Comparison of ENCODE assay signal across 8 cellular contexts in genomic region chr14:38600572-38600971, GRCh38.
DNase-seq lines count a peak whose midpoint lies in the region; ATAC-seq, FAIRE-seq and TF ChIP-seq lines count a peak whose summit lies in the region.
"Not testable (repeated sequence)": the region's sequence is repeated elsewhere in the genome, so short reads cannot be mapped to it uniquely, and the experiment has no call there.

No MANE protein-coding gene starts in this region.

- not testable (repeated sequence) for TF ChIP-seq RAD21 in HepG2 (CRISPR knock-in tag; IDR thresholded peaks at IDR 0.05)

- not testable (repeated sequence) for H3K4me1 ChIP-seq in OCI-LY7 (ENCODE audit: insufficient read depth, low read length, poor library complexity, severe bottlenecking); psoas muscle
- peaks cover 12% of the 10 kb centered on the region for H3K4me1 ChIP-seq in HepG2 (ENCODE audit: insufficient read depth, low read length)

- not testable (repeated sequence) for H3K9me2 ChIP-seq in OCI-LY7 (ENCODE audit: insufficient read depth, low read length)

- not testable (repeated sequence) for H2AFZ ChIP-seq in OCI-LY7 (ENCODE audit: low read length); HepG2 (ENCODE audit: low read length)

- TF ChIP-seq CTCF in AG09309 (IDR thresholded peaks at IDR 0.05; ENCODE audit: control insufficient read depth, insufficient read depth, low read depth, low read length, missing control alignments) (peak; percentile 50), OCI-LY7 (conservative IDR thresholded peaks at IDR 0.05; ENCODE audit: low read length) (peak; percentile 33), fibroblast of mammary gland (conservative IDR thresholded peaks at IDR 0.05; ENCODE audit: control insufficient read depth, insufficient read depth, low read depth, low read length) (peak; percentile 34), HepG2 (CRISPR knock-in tag; IDR thresholded peaks at IDR 0.05) (peak; percentile 62), psoas muscle (IDR thresholded peaks at IDR 0.05) (peak; percentile 25)

- not testable (repeated sequence) for H4K20me1 ChIP-seq in OCI-LY7 (ENCODE audit: insufficient read depth, low read length); HepG2 (ENCODE audit: insufficient read depth, low read length)

- TF ChIP-seq POLR2A in HepG2 (IDR thresholded peaks at IDR 0.05; ENCODE audit: insufficient read depth in 1 of 2, low read depth in 2 of 2, low read length in 2 of 2), result not testable (repeated sequence)

- H3K9ac ChIP-seq in HepG2 (ENCODE audit: insufficient read depth, low read depth, low read length), result not testable (repeated sequence)

- not testable (repeated sequence) for BruUV-seq in OCI-LY7 (replicated peaks; lab: Mats Ljungman, UMichigan); HepG2 (replicated peaks; lab: Mats Ljungman, UMichigan)

- H3K4me3 ChIP-seq in AG09309 (ENCODE audit: control insufficient read depth, low read depth, low read length); OCI-LY7 (ENCODE audit: low read depth, low read length, poor library complexity, severe bottlenecking); fibroblast of mammary gland (ENCODE audit: control insufficient read depth, low read depth, low read length); HepG2 (replicated peaks in 1 of 3; ENCODE audit: insufficient read depth in 1 of 3, low read depth in 2 of 3, low read length in 3 of 3); psoas muscle: not testable (repeated sequence)

- CTCF ChIA-PET in OCI-LY7 (lab: Charles Lee; ENCODE audit: unreplicated experiment), result not testable (repeated sequence)
- CTCF ChIA-PET in HepG2 (lab: Yijun Ruan, JAX; ENCODE audit: low intra/inter-chr PET ratio, low total read pairs), result interaction anchor here (1.2 kb wide), 1 partner anchor 615 kb away, joined by 4 read pairs; no protein-coding TSS in a partner anchor

- not testable (repeated sequence) for H3K9me3 ChIP-seq in OCI-LY7 (ENCODE audit: low read length); HepG2 (ENCODE audit: low read length); psoas muscle

- in situ Hi-C loops in HepG2 (cut with HindIII; ENCODE audit: extremely low pct_ligation_motif_present, low pct_unique_long_range_greater_than_20kb), result loop anchor here (10.0 kb wide), 1 partner anchor 264 kb away; no protein-coding TSS in a partner anchor

- intact Hi-C loops in OCI-LY7 (cut with micrococcal nuclease; ENCODE audit: unreplicated experiment); psoas muscle (cut with DNase I): not testable (repeated sequence)
- intact Hi-C loops in HepG2 (cut with micrococcal nuclease; ENCODE audit: unreplicated experiment), result loop anchor here (1.0 kb wide), 1 partner anchor 352 kb away; no protein-coding TSS in a partner anchor

- not testable (repeated sequence) for H3K79me2 ChIP-seq in OCI-LY7 (ENCODE audit: insufficient read depth, low read depth, low read length); HepG2 (ENCODE audit: insufficient read depth, low read length)

- not testable (repeated sequence) for FAIRE-seq in HepG2 (lab: Jason Lieb, UNC)

- POLR2A ChIA-PET in OCI-LY7 (lab: Charles Lee), result interaction anchor here (0.6 kb wide), 1 partner anchor 108 kb away, joined by 5 read pairs; no protein-coding TSS in a partner anchor
- POLR2A ChIA-PET in HepG2 (lab: Yijun Ruan, JAX), result not testable (repeated sequence)

- DNase-seq in AG09309 (ENCODE audit: low read depth) (peak; percentile 45), GM04503 (ENCODE audit: low read depth) (peak; percentile 20), LHCN-M2 (ENCODE audit: low read depth) (peak; percentile 31), amniotic epithelial cell (ENCODE audit: low read depth) (peak; percentile 55), fibroblast of mammary gland (ENCODE audit: low read depth) (peak; percentile 54)
- not testable (repeated sequence) for DNase-seq in OCI-LY7 (ENCODE audit: low spot score); HepG2 (ENCODE audit: low spot score); psoas muscle

- H3K4me2 ChIP-seq in OCI-LY7 (ENCODE audit: low read length); HepG2 (ENCODE audit: low read depth, low read length): not testable (repeated sequence)

- not testable (repeated sequence) for H3K36me3 ChIP-seq in OCI-LY7 (ENCODE audit: insufficient read depth, low read length); HepG2 (replicated peaks in 1 of 2; ENCODE audit: control insufficient read depth in 1 of 2, insufficient read depth in 2 of 2, low read length in 2 of 2); psoas muscle (ENCODE audit: insufficient read depth in 1 of 2, low read depth in 1 of 2)

- 13% methylated on average over 2 of the region's 2 CpGs for WGBS in HepG2 (ENCODE audit: low lambda C conversion rate)
- 85 to 91% (median 90%) methylated on average over 2 of the region's 2 CpGs for WGBS in psoas muscle, 3 donors

- H3K27me3 ChIP-seq in HepG2 (ENCODE audit: control insufficient read depth in 1 of 2, insufficient read depth in 2 of 2, low read length in 2 of 2); psoas muscle (ENCODE audit: insufficient read depth in 3 of 3, low read length in 2 of 3): not testable (repeated sequence)

- not testable (repeated sequence) for H3K27ac ChIP-seq in OCI-LY7 (ENCODE audit: low read depth, low read length, poor library complexity, severe bottlenecking); HepG2 (ENCODE audit: extremely low read length, insufficient read depth, low read length); psoas muscle

- not testable (repeated sequence) for TF ChIP-seq EP300 in HepG2 (IDR thresholded peaks at IDR 0.05; ENCODE audit: low read depth in 2 of 2, low read length in 2 of 2); HepG2 (CRISPR knock-in tag; IDR thresholded peaks at IDR 0.05; ENCODE audit: borderline replicate concordance)

- ATAC-seq in HepG2, result peak; percentile 68
- not testable (repeated sequence) for ATAC-seq in psoas muscle

TF ChIP-seq in HepG2, 621 proteins besides CTCF, POLR2A, EP300 and RAD21:
- peak; percentile 56 for TF ChIP-seq STAG1 (CRISPR knock-in tag; IDR thresholded peaks at IDR 0.05)
